Comparison of ENCODE assay signal across 38 cellular contexts in the genomic region with DNA sequence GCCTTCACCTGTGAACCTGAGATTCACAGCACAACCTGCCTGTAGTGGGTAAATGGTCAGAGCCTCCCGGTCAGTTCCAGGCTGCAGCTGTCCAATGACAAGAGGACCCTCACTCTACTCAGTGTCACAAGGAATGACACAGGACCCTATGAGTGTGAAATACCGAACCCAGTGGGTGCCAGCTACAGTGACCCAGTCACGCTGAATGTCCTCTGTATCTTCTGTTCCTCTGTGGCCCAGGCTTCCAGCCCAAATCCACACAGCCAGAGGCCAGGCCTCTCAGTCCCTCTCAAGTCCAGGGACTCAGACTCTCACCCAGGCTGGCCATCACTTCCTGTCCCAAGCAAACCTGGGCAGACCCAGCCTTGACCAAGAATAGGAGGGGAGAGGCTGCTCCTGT. TPM values are rescaled to one million over a fixed set of nuclear protein-coding genes. Genes with fewer than 3 reads are reported as not detected.
"Had no signal": no experiment of that assay in that cellular context is flagged by ENCODE, and none has a peak within 500 bp of the region (broad histone marks: within the 10 kb centered on the region; RNA-seq: fewer than 3 reads in every experiment).

No MANE protein-coding gene starts in this region.

- ATAC-seq: activated CD8-positive, alpha-beta T cell treated with anti-CD3 and anti-CD28 coated beads for 36 hours; activated naive CD4-positive, alpha-beta T cell treated with anti-CD3 and anti-CD28 coated beads, Interleukin-2, amount 50 U/mL, for 72 hours; activated T-cell treated with anti-CD3 and anti-CD28 coated beads, Interleukin-2, amount 50 U/mL, for 4 hours; activated T-cell treated with anti-CD3 and anti-CD28 coated beads, Interleukin-2, amount 50 U/mL, for 72 hours; activated T-helper 17 cell treated with anti-CD3 and anti-CD28 coated beads, Interleukin-2, amount 50 U/mL, for 72 hours; body of pancreas had no signal

- H3K4me3 Mint-ChIP-seq: activated B cell treated with CpG ODN at 0.5 μM for 24 hours; activated CD4-positive, alpha-beta memory T cell treated with anti-CD3 and anti-CD28 coated beads for 36 hours; activated CD4-positive, alpha-beta T cell treated with anti-CD3 and anti-CD28 coated beads, Interleukin-2, amount 10 ng/mL, durations not matched to agents 24 days and 14 days; activated CD8-positive, alpha-beta T cell treated with anti-CD3 and anti-CD28 coated beads for 36 hours; activated naive CD4-positive, alpha-beta T cell treated with anti-CD3 and anti-CD28 coated beads for 36 hours; activated naive CD8-positive, alpha-beta T cell treated with anti-CD3 and anti-CD28 coated beads for 36 hours; activated T-cell treated with anti-CD3 and anti-CD28 coated beads, Interleukin-2, amount 50 U/mL, for 4 hours; activated T-cell treated with anti-CD3 and anti-CD28 coated beads, Interleukin-2, amount 50 U/mL, for 72 hours; activated T-helper 1 cell treated with anti-CD3 and anti-CD28 coated beads, Interleukin-12 subunit alpha, Interleukin-12 subunit beta, Interleukin-2, Interleukin-4 antibody, amounts not matched to agents 30 ng/mL and 10 ng/mL and 1 ng/mL, durations not matched to agents 14 hours and 24 hours and 36 hours; activated T-helper 17 cell treated with anti-CD3 and anti-CD28 coated beads, Interleukin-2, amount 50 U/mL, for 72 hours; T-helper 1 cell treated with Interleukin-12 subunit alpha and Interleukin-12 subunit beta and Interleukin-4 antibody, amounts not matched to agents 30 μg/mL and 1 μg/mL, for 36 hours; T-helper 2 cell treated with Interferon-gamma antibody and Interleukin-4, amounts not matched to agents 5 μg/mL and 100 μg/mL, for 36 hours had no signal

- H3K9me3 ChIP-seq: adrenal gland, body of pancreas, breast epithelium had no signal

- FAIRE-seq: astrocyte, TTC549 had no signal

- H3K36me3 ChIP-seq: adrenal gland, brain microvascular endothelial cell, breast epithelium, cardiac muscle cell had no signal

- H3K9me3 Mint-ChIP-seq: activated B cell treated with CpG ODN at 0.5 μM for 24 hours; activated CD4-positive, alpha-beta memory T cell treated with anti-CD3 and anti-CD28 coated beads for 36 hours; activated CD4-positive, alpha-beta T cell treated with anti-CD3 and anti-CD28 coated beads, Interleukin-2, amount 10 ng/mL, durations not matched to agents 24 days and 14 days; activated CD8-positive, alpha-beta T cell treated with anti-CD3 and anti-CD28 coated beads for 36 hours; activated naive CD4-positive, alpha-beta T cell treated with anti-CD3 and anti-CD28 coated beads for 36 hours; activated naive CD8-positive, alpha-beta T cell treated with anti-CD3 and anti-CD28 coated beads for 36 hours; activated T-cell treated with anti-CD3 and anti-CD28 coated beads, Interleukin-2, amount 50 U/mL, for 4 hours; activated T-cell treated with anti-CD3 and anti-CD28 coated beads, Interleukin-2, amount 50 U/mL, for 72 hours; activated T-helper 1 cell treated with anti-CD3 and anti-CD28 coated beads, Interleukin-12 subunit alpha, Interleukin-12 subunit beta, Interleukin-2, Interleukin-4 antibody, amounts not matched to agents 30 ng/mL and 10 ng/mL and 1 ng/mL, durations not matched to agents 14 hours and 24 hours and 36 hours; activated T-helper 17 cell treated with anti-CD3 and anti-CD28 coated beads, Interleukin-2, amount 50 U/mL, for 72 hours; T-helper 1 cell treated with Interleukin-12 subunit alpha and Interleukin-12 subunit beta and Interleukin-4 antibody, amounts not matched to agents 30 μg/mL and 1 μg/mL, for 36 hours; T-helper 2 cell treated with Interferon-gamma antibody and Interleukin-4, amounts not matched to agents 5 μg/mL and 100 μg/mL, for 36 hours had no signal

- H3K27me3 Mint-ChIP-seq: activated B cell treated with CpG ODN at 0.5 μM for 24 hours; activated CD4-positive, alpha-beta T cell treated with anti-CD3 and anti-CD28 coated beads, Interleukin-2, amount 10 ng/mL, durations not matched to agents 24 days and 14 days; activated naive CD8-positive, alpha-beta T cell treated with anti-CD3 and anti-CD28 coated beads for 36 hours; activated T-helper 17 cell treated with anti-CD3 and anti-CD28 coated beads, Interleukin-2, amount 50 U/mL, for 72 hours had no signal

- H3K4me3 ChIP-seq: adrenal gland, body of pancreas, breast epithelium, cardiac muscle cell had no signal

- DNase-seq: activated CD4-positive, alpha-beta memory T cell treated with anti-CD3 and anti-CD28 coated beads for 36 hours; activated CD4-positive, alpha-beta T cell treated with anti-CD3 and anti-CD28 coated beads for 4 hours; activated CD4-positive, alpha-beta T cell treated with anti-CD3 and anti-CD28 coated beads, Interleukin-2, amount 10 ng/mL, durations not matched to agents 24 days and 14 days; activated CD4-positive, alpha-beta T cell treated with anti-CD3 and anti-CD28 coated beads, Interleukin-2, amount 50 U/mL, for 1 hour; activated CD4-positive, alpha-beta T cell treated with anti-CD3 and anti-CD28 coated beads, Interleukin-2, amount 50 U/mL, for 4 hours; activated CD4-positive, CD25-positive, alpha-beta regulatory T cell treated with anti-CD3 and anti-CD28 coated beads, Interleukin-2, amount 50 U/mL, for 72 hours; activated CD8-positive, alpha-beta memory T cell treated with anti-CD3 and anti-CD28 coated beads, Interleukin-2, amount 50 U/mL, for 4 hours; activated CD8-positive, alpha-beta T cell treated with anti-CD3 and anti-CD28 coated beads for 36 hours; activated gamma-delta T cell treated with Interleukin-2 at 50 U/mL for 16 hours; activated naive CD4-positive, alpha-beta T cell; activated naive CD4-positive, alpha-beta T cell treated with anti-CD3 and anti-CD28 coated beads for 36 hours; activated naive CD4-positive, alpha-beta T cell treated with anti-CD3 and anti-CD28 coated beads, Interleukin-2, amount 50 U/mL, for 16 hours; activated naive CD8-positive, alpha-beta T cell treated with anti-CD3 and anti-CD28 coated beads for 36 hours; activated T-cell treated with anti-CD3 and anti-CD28 coated beads for 4 hours; activated T-cell treated with anti-CD3 and anti-CD28 coated beads, Interleukin-2, amount 50 U/mL, for 1 hour; activated T-cell treated with anti-CD3 and anti-CD28 coated beads, Interleukin-2, amount 50 U/mL, for 4 hours; activated T-cell treated with anti-CD3 and anti-CD28 coated beads, Interleukin-2, amount 50 U/mL, for 72 hours; adrenal gland; amniotic stem cell; body of pancreas; brain microvascular endothelial cell; SW 1271; T-helper 1 cell; T-helper 2 cell; T-helper 9 cell had no signal

- H3K27ac ChIP-seq: adrenal gland, body of pancreas, brain microvascular endothelial cell, breast epithelium, cardiac muscle cell, VCaP had no signal

- H3K36me3 Mint-ChIP-seq: activated CD4-positive, alpha-beta memory T cell treated with anti-CD3 and anti-CD28 coated beads for 36 hours; activated naive CD4-positive, alpha-beta T cell treated with anti-CD3 and anti-CD28 coated beads, Interleukin-2, amount 50 U/mL, for 72 hours; activated naive CD8-positive, alpha-beta T cell treated with anti-CD3 and anti-CD28 coated beads for 36 hours had no signal

- H3K27me3 ChIP-seq: adrenal gland, body of pancreas, brain microvascular endothelial cell, cardiac muscle cell had no signal

- H3K27ac Mint-ChIP-seq: activated B cell treated with CpG ODN at 0.5 μM for 24 hours; activated CD4-positive, alpha-beta memory T cell treated with anti-CD3 and anti-CD28 coated beads for 36 hours; activated CD4-positive, alpha-beta T cell treated with anti-CD3 and anti-CD28 coated beads, Interleukin-2, amount 10 ng/mL, durations not matched to agents 24 days and 14 days; activated CD8-positive, alpha-beta T cell treated with anti-CD3 and anti-CD28 coated beads for 36 hours; activated naive CD4-positive, alpha-beta T cell treated with anti-CD3 and anti-CD28 coated beads for 36 hours; activated naive CD8-positive, alpha-beta T cell treated with anti-CD3 and anti-CD28 coated beads for 36 hours; activated T-cell treated with anti-CD3 and anti-CD28 coated beads, Interleukin-2, amount 50 U/mL, for 72 hours; activated T-helper 1 cell treated with anti-CD3 and anti-CD28 coated beads, Interleukin-12 subunit alpha, Interleukin-12 subunit beta, Interleukin-2, Interleukin-4 antibody, amounts not matched to agents 30 ng/mL and 10 ng/mL and 1 ng/mL, durations not matched to agents 14 hours and 24 hours and 36 hours; activated T-helper 17 cell treated with anti-CD3 and anti-CD28 coated beads, Interleukin-2, amount 50 U/mL, for 72 hours; T-helper 1 cell treated with Interleukin-12 subunit alpha and Interleukin-12 subunit beta and Interleukin-4 antibody, amounts not matched to agents 30 μg/mL and 1 μg/mL, for 36 hours; T-helper 2 cell treated with Interferon-gamma antibody and Interleukin-4, amounts not matched to agents 5 μg/mL and 100 μg/mL, for 36 hours had no signal

- H3K4me1 ChIP-seq: adrenal gland, body of pancreas, breast epithelium had no signal

RNA-seq across cellular contexts. Expression of a gene that starts 10.8 kb away (rescaled TPM):
- total RNA-seq: activated B cell treated with CpG ODN at 0.5 μM for 24 hours; activated CD4-positive, alpha-beta memory T cell treated with anti-CD3 and anti-CD28 coated beads for 36 hours; activated CD4-positive, alpha-beta T cell treated with anti-CD3 and anti-CD28 coated beads, Interleukin-2, amount 10 ng/mL, durations not matched to agents 24 days and 14 days; activated CD8-positive, alpha-beta memory T cell treated with anti-CD3 and anti-CD28 coated beads for 36 hours; activated CD8-positive, alpha-beta T cell treated with anti-CD3 and anti-CD28 coated beads for 36 hours; activated naive CD4-positive, alpha-beta T cell treated with anti-CD3 and anti-CD28 coated beads for 36 hours; activated naive CD4-positive, alpha-beta T cell treated with anti-CD3 and anti-CD28 coated beads, Interleukin-2, amount 50 U/mL, for 72 hours; activated naive CD8-positive, alpha-beta T cell treated with anti-CD3 and anti-CD28 coated beads for 36 hours; activated T-cell treated with anti-CD3 and anti-CD28 coated beads, Interleukin-2, amount 50 U/mL, for 4 hours; activated T-cell treated with anti-CD3 and anti-CD28 coated beads, Interleukin-2, amount 50 U/mL, for 72 hours; activated T-helper 1 cell treated with anti-CD3 and anti-CD28 coated beads, Interleukin-12 subunit alpha, Interleukin-12 subunit beta, Interleukin-2, Interleukin-4 antibody, amounts not matched to agents 30 ng/mL and 10 ng/mL and 1 ng/mL, durations not matched to agents 14 hours and 24 hours and 36 hours; activated T-helper 17 cell treated with anti-CD3 and anti-CD28 coated beads, Interleukin-2, amount 50 U/mL, for 72 hours; astrocyte; body of pancreas; cardiac muscle cell had no signal
- polyA plus RNA-seq: aorta, cardiac muscle cell had no signal

RNA-seq across cellular contexts. Expression of a gene that starts 37.3 kb away (rescaled TPM):
- total RNA-seq: activated B cell treated with CpG ODN at 0.5 μM for 24 hours; activated CD4-positive, alpha-beta memory T cell treated with anti-CD3 and anti-CD28 coated beads for 36 hours; activated CD4-positive, alpha-beta T cell treated with anti-CD3 and anti-CD28 coated beads, Interleukin-2, amount 10 ng/mL, durations not matched to agents 24 days and 14 days; activated CD8-positive, alpha-beta memory T cell treated with anti-CD3 and anti-CD28 coated beads for 36 hours; activated CD8-positive, alpha-beta T cell treated with anti-CD3 and anti-CD28 coated beads for 36 hours; activated naive CD4-positive, alpha-beta T cell treated with anti-CD3 and anti-CD28 coated beads for 36 hours; activated naive CD4-positive, alpha-beta T cell treated with anti-CD3 and anti-CD28 coated beads, Interleukin-2, amount 50 U/mL, for 72 hours; activated naive CD8-positive, alpha-beta T cell treated with anti-CD3 and anti-CD28 coated beads for 36 hours; activated T-cell treated with anti-CD3 and anti-CD28 coated beads, Interleukin-2, amount 50 U/mL, for 4 hours; activated T-cell treated with anti-CD3 and anti-CD28 coated beads, Interleukin-2, amount 50 U/mL, for 72 hours; activated T-helper 1 cell treated with anti-CD3 and anti-CD28 coated beads, Interleukin-12 subunit alpha, Interleukin-12 subunit beta, Interleukin-2, Interleukin-4 antibody, amounts not matched to agents 30 ng/mL and 10 ng/mL and 1 ng/mL, durations not matched to agents 14 hours and 24 hours and 36 hours; activated T-helper 17 cell treated with anti-CD3 and anti-CD28 coated beads, Interleukin-2, amount 50 U/mL, for 72 hours; adrenal gland; aorta; astrocyte; body of pancreas; breast epithelium; cardiac muscle cell had no signal
- polyA plus RNA-seq: aorta, cardiac muscle cell had no signal

RNA-seq across cellular contexts. Expression of a gene that starts 37.7 kb away (rescaled TPM):
- total RNA-seq: activated B cell treated with CpG ODN at 0.5 μM for 24 hours; activated CD4-positive, alpha-beta memory T cell treated with anti-CD3 and anti-CD28 coated beads for 36 hours; activated CD4-positive, alpha-beta T cell treated with anti-CD3 and anti-CD28 coated beads, Interleukin-2, amount 10 ng/mL, durations not matched to agents 24 days and 14 days; activated CD8-positive, alpha-beta memory T cell treated with anti-CD3 and anti-CD28 coated beads for 36 hours; activated CD8-positive, alpha-beta T cell treated with anti-CD3 and anti-CD28 coated beads for 36 hours; activated naive CD4-positive, alpha-beta T cell treated with anti-CD3 and anti-CD28 coated beads for 36 hours; activated naive CD4-positive, alpha-beta T cell treated with anti-CD3 and anti-CD28 coated beads, Interleukin-2, amount 50 U/mL, for 72 hours; activated naive CD8-positive, alpha-beta T cell treated with anti-CD3 and anti-CD28 coated beads for 36 hours; activated T-cell treated with anti-CD3 and anti-CD28 coated beads, Interleukin-2, amount 50 U/mL, for 4 hours; activated T-cell treated with anti-CD3 and anti-CD28 coated beads, Interleukin-2, amount 50 U/mL, for 72 hours; activated T-helper 1 cell treated with anti-CD3 and anti-CD28 coated beads, Interleukin-12 subunit alpha, Interleukin-12 subunit beta, Interleukin-2, Interleukin-4 antibody, amounts not matched to agents 30 ng/mL and 10 ng/mL and 1 ng/mL, durations not matched to agents 14 hours and 24 hours and 36 hours; activated T-helper 17 cell treated with anti-CD3 and anti-CD28 coated beads, Interleukin-2, amount 50 U/mL, for 72 hours; adrenal gland; aorta; astrocyte; body of pancreas; breast epithelium; cardiac muscle cell had no signal
- polyA plus RNA-seq: adrenal gland, aorta, cardiac muscle cell had no signal

RNA-seq across cellular contexts. Expression of a gene that starts 51.8 kb away (rescaled TPM):
- total RNA-seq: activated B cell treated with CpG ODN at 0.5 μM for 24 hours; activated CD4-positive, alpha-beta memory T cell treated with anti-CD3 and anti-CD28 coated beads for 36 hours; activated CD4-positive, alpha-beta T cell treated with anti-CD3 and anti-CD28 coated beads, Interleukin-2, amount 10 ng/mL, durations not matched to agents 24 days and 14 days; activated CD8-positive, alpha-beta memory T cell treated with anti-CD3 and anti-CD28 coated beads for 36 hours; activated CD8-positive, alpha-beta T cell treated with anti-CD3 and anti-CD28 coated beads for 36 hours; activated naive CD4-positive, alpha-beta T cell treated with anti-CD3 and anti-CD28 coated beads for 36 hours; activated naive CD4-positive, alpha-beta T cell treated with anti-CD3 and anti-CD28 coated beads, Interleukin-2, amount 50 U/mL, for 72 hours; activated naive CD8-positive, alpha-beta T cell treated with anti-CD3 and anti-CD28 coated beads for 36 hours; activated T-cell treated with anti-CD3 and anti-CD28 coated beads, Interleukin-2, amount 50 U/mL, for 72 hours; activated T-helper 1 cell treated with anti-CD3 and anti-CD28 coated beads, Interleukin-12 subunit alpha, Interleukin-12 subunit beta, Interleukin-2, Interleukin-4 antibody, amounts not matched to agents 30 ng/mL and 10 ng/mL and 1 ng/mL, durations not matched to agents 14 hours and 24 hours and 36 hours; activated T-helper 17 cell treated with anti-CD3 and anti-CD28 coated beads, Interleukin-2, amount 50 U/mL, for 72 hours; astrocyte; cardiac muscle cell had no signal
- polyA plus RNA-seq: cardiac muscle cell had no signal
